Comparison of ENCODE assay signal across 8 cellular contexts in genomic region chr14:99995700-99996356, GRCh38.
A peak's percentile ranks its signal among the peaks of the same experiment; 100 is the strongest.
DNase-seq lines count a peak whose midpoint lies in the region; ATAC-seq, FAIRE-seq and TF ChIP-seq lines count a peak whose summit lies in the region.

No MANE protein-coding gene starts in this region.

- no peaks in the 10 kb centered on the region for H3K4me1 ChIP-seq in body of pancreas

- WGBS in body of pancreas, 2 donors: 4% methylated on average over 2 of the region's 2 CpGs

- no peaks in the 10 kb centered on the region for H3K9me3 ChIP-seq in body of pancreas

- H3K27me3 ChIP-seq in GM06990 (replicated peaks; ENCODE audit: control insufficient read depth, insufficient read depth, low read length): no peaks in the 10 kb centered on the region
- no peaks in the 10 kb centered on the region for H3K27me3 ChIP-seq in body of pancreas

- TF ChIP-seq CTCF in GM06990 (IDR thresholded peaks at IDR 0.05; ENCODE audit: insufficient read depth, low read length, poor library complexity, severe bottlenecking) (peak; percentile 90), body of pancreas (IDR thresholded peaks at IDR 0.05) (peak; percentile 63 to 81 (median 78))

- H3K4me3 ChIP-seq in GM06990 (replicated peaks; ENCODE audit: low read depth, low read length) (no peak overlapping the region), body of pancreas (no peak overlapping the region)
- no peak overlapping the region for H3K4me3 ChIP-seq in Jurkat, Clone E6-1 (ENCODE audit: low read length)

- intact Hi-C loops in body of pancreas (cut with DNase I): no loop called here

- no peak overlapping the region for H3K27ac ChIP-seq in body of pancreas

- no peak for TF ChIP-seq POLR2A in body of pancreas (IDR thresholded peaks at IDR 0.05)

- ATAC-seq in GM21723 (IDR thresholded peaks at IDR 0.05; ENCODE audit: unreplicated experiment): peak; percentile 100
- peak; percentile 75 for ATAC-seq in body of pancreas

- H3K36me3 ChIP-seq in GM06990 (ENCODE audit: control insufficient read depth, insufficient read depth, low read length) (no peaks in the 10 kb centered on the region), body of pancreas (replicated peaks in 1 of 2; ENCODE audit: insufficient read depth in 1 of 2, low read depth in 2 of 2) (no peaks in the 10 kb centered on the region)

- DNase-seq in GM06990 (ENCODE audit: extremely low read depth, insufficient read length): peak; percentile 57
- peak; percentile 73 for DNase-seq in Jurkat, Clone E6-1 (ENCODE audit: low read depth, low spot score)
- peak; percentile 71 to 80 (median 75) for DNase-seq in body of pancreas
- DNase-seq in kidney glomerular epithelial cell (lab: John Stamatoyannopoulos, UW): peak; percentile 26
- DNase-seq in stimulated activated CD8-positive, alpha-beta memory T cell treated with anti-CD3 and anti-CD28 coated beads, Interleukin-15, amount 100 ng/mL, for 24 hours (ENCODE audit: low read depth): peak; percentile 26
- DNase-seq in dedifferentiated amniotic fluid mesenchymal stem cell (ENCODE audit: extremely low spot score): no peak

- FAIRE-seq in TTC549 (lab: Jason Lieb, UNC): peak; percentile 51
